ENCODE assay signal across 20 cellular contexts in the genomic region with DNA sequence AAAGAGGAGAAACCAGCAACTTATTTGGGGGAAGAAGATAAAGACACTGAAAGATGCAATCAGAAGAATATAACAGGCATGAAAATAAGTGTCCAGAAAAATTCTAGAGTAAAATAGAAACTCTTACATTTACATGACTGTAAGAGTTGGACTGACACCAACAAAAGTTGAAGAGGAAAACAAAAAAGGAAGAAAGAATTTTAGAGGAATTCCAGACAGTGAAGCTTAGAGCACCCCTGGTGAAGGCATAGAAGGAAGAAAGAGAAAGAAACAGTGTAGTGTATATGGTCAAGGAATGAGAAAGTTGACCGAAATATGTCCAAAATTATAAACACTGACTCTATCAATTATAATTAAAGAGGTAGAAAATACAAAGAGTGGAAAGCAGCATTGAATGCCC.
"Had no signal": no experiment of that assay in that cellular context is flagged by ENCODE, and none has a peak within 500 bp of the region (broad histone marks: within the 10 kb centered on the region; RNA-seq: fewer than 3 reads in every experiment).

No MANE protein-coding gene starts in this region.

- H3K9me3 Mint-ChIP-seq: activated CD8-positive, alpha-beta T cell treated with anti-CD3 and anti-CD28 coated beads for 36 hours; dendritic cell treated with granulocyte-macrophage colony-stimulating factor and Interleukin-4, amounts not matched to agents 40 ng/mL and 50 ng/mL, for 4 days; naive thymus-derived CD4-positive, alpha-beta T cell; WTC11 had no signal

- DNase-seq: activated CD4-positive, alpha-beta T cell treated with anti-CD3 and anti-CD28 coated beads for 4 hours; activated CD8-positive, alpha-beta T cell treated with anti-CD3 and anti-CD28 coated beads for 36 hours; activated effector memory CD4-positive, alpha-beta T cell treated with anti-CD3 and anti-CD28 coated beads, Interleukin-2, amount 50 U/mL, for 16 hours; activated T-cell treated with anti-CD3 and anti-CD28 coated beads, Interleukin-2, amount 50 U/mL, for 48 hours; amygdala; brain microvascular endothelial cell; effector memory CD4-positive, alpha-beta T cell; mammary epithelial cell; naive thymus-derived CD4-positive, alpha-beta T cell; stimulated activated CD4-positive, alpha-beta T cell treated with anti-CD3 and anti-CD28 coated beads, Interleukin-15, amount 100 ng/mL, for 24 hours; stimulated activated CD4-positive, alpha-beta T cell treated with anti-CD3 and anti-CD28 coated beads, Interleukin-4, amount 100 ng/mL, for 1 hour; stimulated activated naive B cell treated with anti-CD40 and anti-IgM and Interleukin-4, amounts not matched to agents 10 μg/mL and 1 μg/mL and 100 μg/mL, for 72 hours; substantia nigra; transverse colon had no signal

- H3K4me3 Mint-ChIP-seq: activated CD8-positive, alpha-beta T cell treated with anti-CD3 and anti-CD28 coated beads for 36 hours; activated naive CD8-positive, alpha-beta T cell; central memory CD8-positive, alpha-beta T cell; dendritic cell treated with granulocyte-macrophage colony-stimulating factor and Interleukin-4, amounts not matched to agents 40 ng/mL and 50 ng/mL, for 4 days; naive thymus-derived CD4-positive, alpha-beta T cell; stimulated activated naive B cell treated with anti-CD40 and anti-IgM and Interleukin-4, amounts not matched to agents 10 μg/mL and 1 μg/mL and 100 μg/mL, for 72 hours; WTC11 had no signal

- H3K4me1 Mint-ChIP-seq: central memory CD8-positive, alpha-beta T cell; naive thymus-derived CD4-positive, alpha-beta T cell; stimulated activated naive B cell treated with anti-CD40 and anti-IgM and Interleukin-4, amounts not matched to agents 10 μg/mL and 1 μg/mL and 100 μg/mL, for 72 hours; WTC11 had no signal

- ATAC-seq: activated CD8-positive, alpha-beta T cell treated with anti-CD3 and anti-CD28 coated beads for 36 hours; left lobe of liver; naive thymus-derived CD4-positive, alpha-beta T cell; stimulated activated naive B cell treated with anti-CD40 and anti-IgM and Interleukin-4, amounts not matched to agents 10 μg/mL and 1 μg/mL and 100 μg/mL, for 72 hours; WTC11 had no signal

- H3K27me3 Mint-ChIP-seq: dendritic cell treated with granulocyte-macrophage colony-stimulating factor and Interleukin-4, amounts not matched to agents 40 ng/mL and 50 ng/mL, for 4 days had no signal

- H3K4me3 ChIP-seq: transverse colon, vagina had no signal

- H3K36me3 Mint-ChIP-seq: activated naive CD8-positive, alpha-beta T cell; naive thymus-derived CD4-positive, alpha-beta T cell; stimulated activated naive B cell treated with anti-CD40 and anti-IgM and Interleukin-4, amounts not matched to agents 10 μg/mL and 1 μg/mL and 100 μg/mL, for 72 hours; WTC11 had no signal

- H3K27ac Mint-ChIP-seq: activated CD8-positive, alpha-beta T cell treated with anti-CD3 and anti-CD28 coated beads for 36 hours; activated naive CD8-positive, alpha-beta T cell; dendritic cell treated with granulocyte-macrophage colony-stimulating factor and Interleukin-4, amounts not matched to agents 40 ng/mL and 50 ng/mL, for 4 days; naive thymus-derived CD4-positive, alpha-beta T cell; stimulated activated naive B cell treated with anti-CD40 and anti-IgM and Interleukin-4, amounts not matched to agents 10 μg/mL and 1 μg/mL and 100 μg/mL, for 72 hours; WTC11 had no signal
